Comparison of ENCODE assay signal across 11 cellular contexts in genomic region chr11:34655335-34656008, GRCh38. TPM values are rescaled to one million over a fixed set of nuclear protein-coding genes. Genes with fewer than 3 reads are reported as not detected.
A peak's percentile ranks its signal among the peaks of the same experiment; 100 is the strongest.
DNase-seq lines count a peak whose midpoint lies in the region; ATAC-seq, FAIRE-seq and TF ChIP-seq lines count a peak whose summit lies in the region.
"Had no signal": no experiment of that assay in that cellular context is flagged by ENCODE, and none has a peak within 500 bp of the region (broad histone marks: within the 10 kb centered on the region; RNA-seq: fewer than 3 reads in every experiment).

No MANE protein-coding gene starts in this region.

- TF ChIP-seq CTCF in BJ (IDR thresholded peaks at IDR 0.05; ENCODE audit: insufficient read depth, low read depth, low read length) (no peak), Panc1 (IDR thresholded peaks at IDR 0.05) (no peak), endothelial cell of umbilical vein (IDR thresholded peaks at IDR 0.05; ENCODE audit: extremely low read depth in 1 of 2, insufficient read depth in 1 of 2, low read depth in 1 of 2, low read length in 2 of 2) (no peak), parathyroid adenoma (IDR thresholded peaks at IDR 0.05) (no peak), GM13977 (IDR thresholded peaks at IDR 0.05; ENCODE audit: extremely low read depth, insufficient read depth, missing control alignments) (no peak)

- H3K9ac ChIP-seq in endothelial cell of umbilical vein (replicated peaks; ENCODE audit: extremely low read depth, insufficient read depth, low read length) (no peak overlapping the region), parathyroid adenoma (no peak overlapping the region)

- H3K27me3 ChIP-seq in BJ (ENCODE audit: control insufficient read depth, insufficient read depth, low read length) (no peaks in the 10 kb centered on the region), Panc1 (ENCODE audit: control insufficient read depth, insufficient read depth, low read length) (no peaks in the 10 kb centered on the region), endothelial cell of umbilical vein (ENCODE audit: control insufficient read depth in 2 of 2, insufficient read depth in 2 of 2, low read length in 2 of 2) (no peaks in the 10 kb centered on the region), parathyroid adenoma (ENCODE audit: control insufficient read depth, insufficient read depth, low read length) (no peaks in the 10 kb centered on the region)

- no peaks in the 10 kb centered on the region for H3K36me3 ChIP-seq in BJ (ENCODE audit: control insufficient read depth, insufficient read depth, low read length)
- H3K36me3 ChIP-seq in Panc1 (ENCODE audit: control insufficient read depth, insufficient read depth, low read length), result no peaks in the 10 kb centered on the region
- no peaks in the 10 kb centered on the region for H3K36me3 ChIP-seq in endothelial cell of umbilical vein (ENCODE audit: control insufficient read depth in 2 of 2, extremely low read depth in 1 of 2, insufficient read depth in 2 of 2, low read length in 2 of 2)
- H3K36me3 ChIP-seq in parathyroid adenoma (ENCODE audit: control insufficient read depth, insufficient read depth, low read length), result no peaks in the 10 kb centered on the region

- no peaks in the 10 kb centered on the region for H3K9me3 ChIP-seq in Panc1 (ENCODE audit: control insufficient read depth, insufficient read depth, low read depth, low read length)
- no peaks in the 10 kb centered on the region for H3K9me3 ChIP-seq in endothelial cell of umbilical vein (replicated peaks; ENCODE audit: control insufficient read depth, insufficient read depth, low read length)
- H3K9me3 ChIP-seq in parathyroid adenoma (ENCODE audit: control insufficient read depth, low read length), result no peaks in the 10 kb centered on the region

- H3K9me1 ChIP-seq in endothelial cell of umbilical vein (replicated peaks; ENCODE audit: control insufficient read depth, extremely low read depth, insufficient read depth, low read length), result no peaks in the 10 kb centered on the region

- in situ Hi-C loops in Panc1 (cut with HindIII; ENCODE audit: low pct_unique_long_range_greater_than_20kb, low sequenced_read_pairs) (no loop called here), GM13977 (cut with MboI; ENCODE audit: low pct_unique_long_range_greater_than_20kb, low sequenced_read_pairs, unreplicated experiment) (no loop called here)

- intact Hi-C loops in Panc1 (cut with micrococcal nuclease; ENCODE audit: unreplicated experiment) (loop anchor here (10.0 kb wide), 1 partner anchor 239 kb away; no protein-coding TSS in a partner anchor), endothelial cell of umbilical vein (cut with micrococcal nuclease) (no loop called here)

- no peak for FAIRE-seq in endothelial cell of umbilical vein (lab: Jason Lieb, UNC)
- FAIRE-seq: D721Med had no signal

- peaks cover 24% of the 10 kb centered on the region for H3K4me1 ChIP-seq in Panc1 (ENCODE audit: control insufficient read depth, insufficient read depth, low read length)
- no peaks in the 10 kb centered on the region for H3K4me1 ChIP-seq in endothelial cell of umbilical vein (ENCODE audit: control insufficient read depth, extremely low read depth, insufficient read depth, low read length)
- H3K4me1 ChIP-seq in parathyroid adenoma, result peaks cover 32% of the 10 kb centered on the region

- peak overlapping the region; percentile 23 for H2AFZ ChIP-seq in endothelial cell of umbilical vein (ENCODE audit: low read depth, low read length)
- H2AFZ ChIP-seq in parathyroid adenoma, result peak overlapping the region; percentile 60

- ATAC-seq in Panc1 (no peak; the same call in 1 of the 2 replicates), HG03025 (IDR thresholded peaks at IDR 0.05; ENCODE audit: low FRiP score, unreplicated experiment) (no peak)
- ATAC-seq: stimulated activated naive CD8-positive, alpha-beta T cell treated with anti-CD3 and anti-CD28 coated beads, Interleukin-15, Interleukin-2, amounts not matched to agents 100 U/mL and 50 U/mL, for 24 hours had no signal

- H3K27ac ChIP-seq in Panc1 (ENCODE audit: low read length), result peak overlapping the region; percentile 77
- no peak overlapping the region for H3K27ac ChIP-seq in endothelial cell of umbilical vein (ENCODE audit: insufficient read depth, low read depth, low read length)
- H3K27ac ChIP-seq in parathyroid adenoma, result peak overlapping the region; percentile 82

- dilution Hi-C loops in endothelial cell of umbilical vein (cut with MboI; ENCODE audit: extremely low pct_ligation_motif_present, low sequenced_read_pairs), result no loop called here

- H3K4me2 ChIP-seq in endothelial cell of umbilical vein (ENCODE audit: insufficient read depth, low read length) (no peak overlapping the region), parathyroid adenoma (ENCODE audit: low read length) (no peak overlapping the region)

- POLR2A ChIA-PET in BJ (lab: Charles Lee) (no interaction called here), Panc1 (lab: Charles Lee) (interaction anchor here (0.6 kb wide), 1 partner anchor 31 kb away, joined by 3 read pairs; no protein-coding TSS in a partner anchor), endothelial cell of umbilical vein (lab: Charles Lee) (interaction anchor here (0.6 kb wide), 1 partner anchor 481 kb away, joined by 4 read pairs; no protein-coding TSS in a partner anchor)

- no peaks in the 10 kb centered on the region for H4K20me1 ChIP-seq in endothelial cell of umbilical vein (replicated peaks; ENCODE audit: control insufficient read depth, extremely low read depth, insufficient read depth, low read length)

- H3K4me3 ChIP-seq in BJ (ENCODE audit: low read depth, low read length) (no peak overlapping the region), Panc1 (ENCODE audit: low read depth in 2 of 2, low read length in 2 of 2) (no peak overlapping the region), endothelial cell of umbilical vein (replicated peaks in 1 of 3; ENCODE audit: insufficient read depth in 1 of 3, low read depth in 1 of 3, low read length in 3 of 3) (no peak overlapping the region), parathyroid adenoma (ENCODE audit: low read depth, low read length) (no peak overlapping the region)

- DNase-seq in BJ (ENCODE audit: low read depth) (peak; percentile 38), Panc1 (ENCODE audit: low read depth, low spot score) (no peak), endothelial cell of umbilical vein (ENCODE audit: low read depth, low spot score) (no peak), NCI-H524 (lab: John Stamatoyannopoulos, UW) (no peak), GM13977 (ENCODE audit: low spot score) (no peak), globus pallidus (ENCODE audit: low spot score) (no peak)
- DNase-seq: activated CD4-positive, alpha-beta T cell treated with anti-CD3 and anti-CD28 coated beads, Interleukin-2, amount 50 U/mL, for 4 hours; stimulated activated naive CD8-positive, alpha-beta T cell treated with anti-CD3 and anti-CD28 coated beads, Interleukin-15, Interleukin-2, amounts not matched to agents 100 U/mL and 50 U/mL, for 24 hours had no signal

- CTCF ChIA-PET in BJ (lab: Yijun Ruan, JAX) (interaction anchor here (0.7 to 2.9 kb wide), 3 partner anchors 9 to 69 kb away, joined by 3 to 16 read pairs (median 5); no protein-coding TSS in a partner anchor), Panc1 (lab: Charles Lee) (no interaction called here), endothelial cell of umbilical vein (lab: Charles Lee) (no interaction called here)

- BruUV-seq in Panc1 (replicated peaks; lab: Mats Ljungman, UMichigan) (no TSS peak), endothelial cell of umbilical vein (replicated peaks; lab: Mats Ljungman, UMichigan) (no TSS peak)

- no peaks in the 10 kb centered on the region for H3K79me2 ChIP-seq in endothelial cell of umbilical vein (ENCODE audit: control insufficient read depth, insufficient read depth, low read length)
- no peaks in the 10 kb centered on the region for H3K79me2 ChIP-seq in parathyroid adenoma

- no peak for TF ChIP-seq POLR2A in endothelial cell of umbilical vein (IDR thresholded peaks at IDR 0.05; ENCODE audit: low read depth, low read length)

TF ChIP-seq in endothelial cell of umbilical vein, 7 proteins besides CTCF, POLR2A, EP300 and RAD21:
- TF ChIP-seq POLR2AphosphoS5 (IDR thresholded peaks at IDR 0.05; ENCODE audit: insufficient read depth, low read depth, low read length), result no peak
- TF ChIP-seq MYC (IDR thresholded peaks at IDR 0.05; ENCODE audit: low read depth, low read length), result no peak
- peak; percentile 26 for TF ChIP-seq FOS (IDR thresholded peaks at IDR 0.05; ENCODE audit: borderline replicate concordance, insufficient read depth, low read length)

RNA-seq across cellular contexts. Expression of gene EHF, which starts 34.6 kb away (rescaled TPM):
- polyA plus RNA-seq in BJ (2011; rRNA removed), result not detected in 2 replicates
- not detected in 2 replicates for polyA minus RNA-seq in BJ (2011; rRNA and poly(A)+ RNA removed)
- 0.51 TPM for total RNA-seq in Panc1 (2021; ENCODE audit: unreplicated experiment)
- polyA plus RNA-seq in Panc1 (2012; ENCODE audit: insufficient read length), result 0.17 TPM
- not detected in 2 replicates for total RNA-seq in endothelial cell of umbilical vein
- polyA plus RNA-seq in endothelial cell of umbilical vein, result not detected in 2 replicates
- not detected in 2 replicates for polyA plus RNA-seq in endothelial cell of umbilical vein (2011; cell fraction: cytosol; rRNA removed)
- polyA plus RNA-seq in endothelial cell of umbilical vein (2011; cell fraction: nucleus; rRNA removed), result not detected in 2 replicates
- not detected in 2 replicates for polyA plus RNA-seq in endothelial cell of umbilical vein (2012)
- polyA minus RNA-seq in endothelial cell of umbilical vein, result not detected in 2 replicates
- not detected for polyA minus RNA-seq in endothelial cell of umbilical vein (2011; cell fraction: cytosol; rRNA and poly(A)+ RNA removed)
- polyA minus RNA-seq in endothelial cell of umbilical vein (2011; cell fraction: nucleus; rRNA and poly(A)+ RNA removed), result not detected in 2 replicates
